In the genomic region with DNA sequence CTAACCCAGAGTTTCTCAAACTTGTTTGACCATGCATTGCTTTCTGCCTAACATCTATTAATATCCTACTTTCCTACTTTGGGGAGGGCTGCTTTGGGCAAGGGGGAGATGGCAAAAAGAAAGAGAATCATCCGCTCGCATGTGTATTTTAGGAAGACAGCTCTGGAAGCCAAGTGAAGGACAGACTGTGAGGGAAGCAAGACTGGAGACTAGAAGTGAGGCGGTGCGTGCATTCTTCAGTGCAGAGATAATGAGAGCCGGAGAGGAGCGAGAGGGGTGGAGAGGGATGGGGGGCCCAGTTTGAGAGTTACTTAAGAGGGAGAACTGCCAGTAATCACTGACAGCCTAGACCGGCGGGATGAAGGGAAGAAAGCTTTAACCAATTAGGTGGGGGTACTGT, we compare ENCODE assay signal across 14 cellular contexts.
DNase-seq lines count a peak whose midpoint lies in the region; ATAC-seq and TF ChIP-seq lines count a peak whose summit lies in the region.
"Had no signal": no experiment of that assay in that cellular context is flagged by ENCODE, and none has a peak within 500 bp of the region (broad histone marks: within the 10 kb centered on the region; RNA-seq: fewer than 3 reads in every experiment).

No MANE protein-coding gene starts in this region.

- H3K9me3 ChIP-seq in left ventricle myocardium inferior (replicated peaks) = no peaks in the 10 kb centered on the region
- H3K9me3 ChIP-seq in neural progenitor cell (ENCODE audit: low read depth) = no peaks in the 10 kb centered on the region
- H3K9me3 ChIP-seq: A549, BE2C had no signal

- H4K20me1 ChIP-seq in neural progenitor cell (ENCODE audit: low read depth) = peaks cover 11% of the 10 kb centered on the region

- H3K9ac ChIP-seq in neural progenitor cell = no peak overlapping the region

- peaks cover 3% of the 10 kb centered on the region for H3K36me3 Mint-ChIP-seq in neural progenitor cell

- H3K4me3 ChIP-seq in left ventricle myocardium inferior (no peak overlapping the region), neural progenitor cell (no peak overlapping the region)
- H3K4me3 ChIP-seq: A549, GM12878 had no signal

- peaks cover 5% of the 10 kb centered on the region for H3K27me3 Mint-ChIP-seq in neural progenitor cell (ENCODE audit: insufficient read depth, low read depth)
- H3K27me3 Mint-ChIP-seq: CD4-positive, alpha-beta memory T cell had no signal

- no peaks in the 10 kb centered on the region for H3K27me3 ChIP-seq in left ventricle myocardium inferior (ENCODE audit: low read depth)
- H3K27me3 ChIP-seq in neural progenitor cell = no peaks in the 10 kb centered on the region
- H3K27me3 ChIP-seq: BE2C had no signal

- H3K9me3 Mint-ChIP-seq in neural progenitor cell = no peaks in the 10 kb centered on the region
- H3K9me3 Mint-ChIP-seq: H9 had no signal

- H3K36me3 ChIP-seq in left ventricle myocardium inferior (no peaks in the 10 kb centered on the region), neural progenitor cell (no peaks in the 10 kb centered on the region)
- H3K36me3 ChIP-seq: BE2C had no signal

- no peak overlapping the region for H2AFZ ChIP-seq in neural progenitor cell (replicated peaks)

- intact Hi-C loops in Right ventricle myocardium superior (cut with DNase I) (no loop called here), left ventricle myocardium inferior (cut with micrococcal nuclease) (no loop called here)

- H3K27ac Mint-ChIP-seq in neural progenitor cell = no peak overlapping the region
- H3K27ac Mint-ChIP-seq: H9 had no signal

- DNase-seq in Right ventricle myocardium superior = no peak
- DNase-seq in left ventricle myocardium inferior = no peak
- DNase-seq in neural progenitor cell (ENCODE audit: low spot score) = peak; percentile 40
- DNase-seq in stimulated activated naive CD4-positive, alpha-beta T cell treated with Interleukin-2 at 50 U/mL for 16 hours (lab: John Stamatoyannopoulos, UW) = no peak
- DNase-seq in NCI-H69 (lab: John Stamatoyannopoulos, UW) = no peak
- no peak for DNase-seq in NCI-H1436 treated with DMSO at 0.1 percent for 48 hours (lab: John Stamatoyannopoulos, UW)
- DNase-seq: BE2C; CD4-positive, alpha-beta memory T cell; GOT3; H9 had no signal

- peaks cover 55% of the 10 kb centered on the region for H3K4me1 Mint-ChIP-seq in neural progenitor cell

- TF ChIP-seq CTCF in left ventricle myocardium inferior (IDR thresholded peaks at IDR 0.05; ENCODE audit: borderline replicate concordance) (no peak), neural progenitor cell (IDR thresholded peaks at IDR 0.05) (no peak)

- peak overlapping the region; percentile 51 for H3K27ac ChIP-seq in angular gyrus (ENCODE audit: low read depth, low read length)
- peak overlapping the region; percentile 88 for H3K27ac ChIP-seq in left ventricle myocardium inferior (replicated peaks)
- H3K27ac ChIP-seq in neural progenitor cell = no peak overlapping the region
- H3K27ac ChIP-seq: A549, C4-2B had no signal

- H3K4me1 ChIP-seq in left ventricle myocardium inferior = peaks cover 73% of the 10 kb centered on the region
- peaks cover 22% of the 10 kb centered on the region for H3K4me1 ChIP-seq in neural progenitor cell

- no peaks in the 10 kb centered on the region for H3K79me2 ChIP-seq in neural progenitor cell (ENCODE audit: low read depth)

- ATAC-seq in Right ventricle myocardium superior (ENCODE audit: poor library complexity) = peak; percentile 18
- ATAC-seq: A549, GM12878 had no signal

- H3K4me2 ChIP-seq in neural progenitor cell = no peak overlapping the region
- H3K4me2 ChIP-seq: A549 had no signal

- H3K4me3 Mint-ChIP-seq in neural progenitor cell = no peak overlapping the region
- H3K4me3 Mint-ChIP-seq: CD4-positive, alpha-beta memory T cell; H9 had no signal

- no peaks in the 10 kb centered on the region for H3F3A ChIP-seq in neural progenitor cell (ENCODE audit: low read depth)
